Comparison of ENCODE assay signal across 15 cellular contexts in the genomic region with DNA sequence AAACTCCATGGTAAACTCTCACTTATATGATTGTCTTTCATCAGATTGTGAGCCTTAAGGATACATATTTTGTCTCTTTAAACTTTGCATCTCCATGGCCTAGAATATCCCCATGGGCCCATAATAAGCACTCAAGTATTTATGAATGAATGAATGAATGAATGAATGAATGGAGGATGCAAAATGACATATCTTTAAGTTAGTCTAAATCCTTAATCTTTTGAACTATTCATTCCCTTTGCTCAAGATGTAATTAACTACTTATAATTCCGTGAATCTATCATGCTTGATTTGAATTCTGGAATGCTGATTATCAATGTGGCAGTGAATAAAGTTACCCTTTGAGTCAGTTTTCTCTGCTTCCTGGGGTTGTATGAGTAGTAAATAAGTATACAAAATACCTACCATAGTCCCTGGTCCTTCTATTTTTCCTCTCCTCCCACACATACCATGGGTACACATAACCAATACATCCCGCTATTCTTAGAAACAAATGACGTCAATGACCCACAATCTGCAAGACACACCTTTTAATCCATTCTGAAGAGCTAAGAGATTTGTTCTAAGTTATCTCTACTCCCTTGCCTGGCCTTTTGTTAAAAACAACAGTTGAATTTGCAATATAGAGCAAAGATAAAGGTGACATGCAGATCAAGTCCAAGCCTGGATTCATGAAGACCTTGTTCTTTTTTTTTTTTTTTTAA.
"Had no signal": no experiment of that assay in that cellular context is flagged by ENCODE, and none has a peak within 500 bp of the region (broad histone marks: within the 10 kb centered on the region; RNA-seq: fewer than 3 reads in every experiment).

No MANE protein-coding gene starts in this region.

- H3K27ac Mint-ChIP-seq: activated B cell treated with CpG ODN at 0.5 μM for 24 hours; activated naive CD4-positive, alpha-beta T cell treated with anti-CD3 and anti-CD28 coated beads, Interleukin-2, amount 50 U/mL, for 72 hours; activated T-cell treated with anti-CD3 and anti-CD28 coated beads, Interleukin-2, amount 50 U/mL, for 24 hours; nephron progenitor cell had no signal

- H3K36me3 ChIP-seq: breast epithelium, ovary, tibial artery, uterus had no signal

- H3K27me3 ChIP-seq: breast epithelium, ovary, tibial artery, uterus had no signal

- H3K9me3 ChIP-seq: breast epithelium, ovary, tibial artery, uterus had no signal

- FAIRE-seq: small intestine had no signal

- ATAC-seq: activated naive CD4-positive, alpha-beta T cell treated with anti-CD3 and anti-CD28 coated beads, Interleukin-2, amount 50 U/mL, for 72 hours; SK-N-SH treated with all-trans-retinoic acid at 6 μM for 48 hours had no signal

- DNase-seq: activated B cell treated with CpG ODN at 0.5 μM for 24 hours; activated effector memory CD4-positive, alpha-beta T cell treated with Interleukin-2 at 50 U/mL for 16 hours; activated T-cell treated with anti-CD3 and anti-CD28 coated beads, Interleukin-2, amount 50 U/mL, for 24 hours; amniotic stem cell; effector CD8-positive, alpha-beta T cell; nephron progenitor cell; ovary; retina; small intestine; tibial artery; uterus had no signal

- H3K27me3 Mint-ChIP-seq: activated B cell treated with CpG ODN at 0.5 μM for 24 hours; activated T-cell treated with anti-CD3 and anti-CD28 coated beads, Interleukin-2, amount 50 U/mL, for 24 hours had no signal

- H3K36me3 Mint-ChIP-seq: activated naive CD4-positive, alpha-beta T cell treated with anti-CD3 and anti-CD28 coated beads, Interleukin-2, amount 50 U/mL, for 72 hours had no signal

- H3K4me3 Mint-ChIP-seq: activated B cell treated with CpG ODN at 0.5 μM for 24 hours; activated T-cell treated with anti-CD3 and anti-CD28 coated beads, Interleukin-2, amount 50 U/mL, for 24 hours; nephron progenitor cell had no signal

- H3K4me1 Mint-ChIP-seq: activated B cell treated with CpG ODN at 0.5 μM for 24 hours had no signal

- H3K27ac ChIP-seq: coronary artery, ovary, tibial artery, uterus had no signal

- H3K9me3 Mint-ChIP-seq: activated B cell treated with CpG ODN at 0.5 μM for 24 hours; activated naive CD4-positive, alpha-beta T cell treated with anti-CD3 and anti-CD28 coated beads, Interleukin-2, amount 50 U/mL, for 72 hours; activated T-cell treated with anti-CD3 and anti-CD28 coated beads, Interleukin-2, amount 50 U/mL, for 24 hours; nephron progenitor cell had no signal

- H3K4me3 ChIP-seq: breast epithelium, coronary artery, ovary, tibial artery, uterus had no signal

- H3K4me1 ChIP-seq: breast epithelium had no signal
